14 cellular contexts compared by ENCODE assay signal in genomic region chr11:117375960-117376359, GRCh38. TPM values are rescaled to one million over a fixed set of nuclear protein-coding genes. Genes with fewer than 3 reads are reported as not detected.
DNase-seq lines count a peak whose midpoint lies in the region.
"Had no signal": no experiment of that assay in that cellular context is flagged by ENCODE, and none has a peak within 500 bp of the region (broad histone marks: within the 10 kb centered on the region; RNA-seq: fewer than 3 reads in every experiment).

No MANE protein-coding gene starts in this region.

- peak; percentile 44 to 82 (median 48) for DNase-seq in NCI-H1417 (lab: John Stamatoyannopoulos, UW)
- DNase-seq in NCI-H1417 treated with DMSO at 0.1 percent for 48 hours (lab: John Stamatoyannopoulos, UW), result no peak
- peak; percentile 20 for DNase-seq in Ammon's horn (ENCODE audit: low spot score)
- peak; percentile 8 for DNase-seq in NCI-H345 treated with DMSO at 0.1 percent for 48 hours (lab: John Stamatoyannopoulos, UW; ENCODE audit: unreplicated experiment)
- peak; percentile 64 for DNase-seq in cerebellum (ENCODE audit: low spot score)
- no peak for DNase-seq in NCI-H1436 treated with DMSO at 0.1 percent for 48 hours (lab: John Stamatoyannopoulos, UW)
- no peak for DNase-seq in hypothalamus (lab: John Stamatoyannopoulos, UW)
- no peak for DNase-seq in D341Med (ENCODE audit: low spot score)
- DNase-seq: H9, Kasumi-1, NCI-H1436, NCI-H446 treated with DMSO at 0.1 percent for 48 hours, SJCRH30 had no signal

RNA-seq across cellular contexts. Expression of gene CEP164, which starts 48.3 kb away (rescaled TPM):
- total RNA-seq in cerebellum, result 35.1 TPM

RNA-seq across cellular contexts. Expression of gene BACE1, which starts 59.9 kb away (rescaled TPM):
- total RNA-seq in cerebellum, result 26.6 TPM
- total RNA-seq: OCI-LY7 had no signal

Comparison
In these comparisons a context has a peak if more than half of its experiments do, and no peak if none do; other contexts are left out.
1. DNase-seq: peak in NCI-H1417 (3 of 3), Ammon's horn (single experiment), NCI-H345 treated with DMSO at 0.1 percent for 48 hours (single experiment) and cerebellum (single experiment); none in NCI-H1417 treated with DMSO at 0.1 percent for 48 hours (single experiment), NCI-H1436 treated with DMSO at 0.1 percent for 48 hours (single experiment), hypothalamus (0 of 51) and D341Med (single experiment).